21 cellular contexts compared by ENCODE assay signal in the genomic region with DNA sequence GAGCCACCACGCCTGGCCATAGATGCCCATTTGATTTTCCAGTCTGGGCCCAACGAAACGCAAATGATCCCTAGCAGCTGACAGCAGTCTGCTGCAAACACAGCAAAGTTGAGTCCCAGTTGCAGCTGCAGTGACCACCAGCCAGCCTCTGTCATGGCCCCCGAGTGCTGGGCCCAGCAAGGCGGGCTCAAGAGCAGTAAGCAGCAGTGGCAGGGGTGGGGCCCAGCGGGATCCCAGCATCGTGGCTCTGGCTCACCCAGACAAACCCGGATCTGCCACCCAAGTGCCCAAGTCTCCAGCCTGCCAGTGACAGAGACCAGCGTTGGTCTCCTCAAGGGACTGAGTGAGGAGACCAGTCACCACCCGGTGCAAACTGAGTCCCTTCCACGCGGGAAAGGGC.
"Had no signal": no experiment of that assay in that cellular context is flagged by ENCODE, and none has a peak within 500 bp of the region (broad histone marks: within the 10 kb centered on the region; RNA-seq: fewer than 3 reads in every experiment).

No MANE protein-coding gene starts in this region.

- H3K36me3 Mint-ChIP-seq: activated naive CD8-positive, alpha-beta T cell treated with anti-CD3 and anti-CD28 coated beads for 36 hours had no signal

- H3K4me1 Mint-ChIP-seq: activated CD4-positive, alpha-beta T cell treated with anti-CD3 and anti-CD28 coated beads, Interleukin-2, amount 10 ng/mL, durations not matched to agents 24 days and 14 days; activated naive CD8-positive, alpha-beta T cell treated with anti-CD3 and anti-CD28 coated beads for 36 hours; activated T-helper 17 cell treated with anti-CD3 and anti-CD28 coated beads, Interleukin-2, amount 50 U/mL, for 72 hours; neural progenitor cell; stimulated activated effector memory CD8-positive, alpha-beta T cell treated with anti-CD3 and anti-CD28 coated beads, Interleukin-12 subunit alpha, Interleukin-12 subunit beta, amount 100 ng/mL, for 72 hours had no signal

- H3K27me3 ChIP-seq: gastroesophageal sphincter, heart right ventricle, neural progenitor cell, pancreas, thyroid gland had no signal

- H3K27me3 Mint-ChIP-seq: activated CD4-positive, alpha-beta T cell treated with anti-CD3 and anti-CD28 coated beads, Interleukin-2, amount 10 ng/mL, durations not matched to agents 24 days and 14 days; activated CD8-positive, alpha-beta T cell treated with anti-CD3 and anti-CD28 coated beads for 36 hours; activated naive CD8-positive, alpha-beta T cell treated with anti-CD3 and anti-CD28 coated beads for 36 hours; activated T-helper 17 cell treated with anti-CD3 and anti-CD28 coated beads, Interleukin-2, amount 50 U/mL, for 72 hours; naive thymus-derived CD4-positive, alpha-beta T cell had no signal

- H3K4me1 ChIP-seq: neural progenitor cell, pancreas had no signal

- H3K4me3 Mint-ChIP-seq: activated CD4-positive, alpha-beta T cell treated with anti-CD3 and anti-CD28 coated beads, Interleukin-2, amount 10 ng/mL, durations not matched to agents 24 days and 14 days; activated CD8-positive, alpha-beta T cell treated with anti-CD3 and anti-CD28 coated beads for 36 hours; activated naive CD8-positive, alpha-beta T cell treated with anti-CD3 and anti-CD28 coated beads for 36 hours; activated T-helper 17 cell treated with anti-CD3 and anti-CD28 coated beads, Interleukin-2, amount 50 U/mL, for 72 hours; naive thymus-derived CD4-positive, alpha-beta T cell; neural progenitor cell; stimulated activated effector memory CD8-positive, alpha-beta T cell treated with anti-CD3 and anti-CD28 coated beads, Interleukin-12 subunit alpha, Interleukin-12 subunit beta, amount 100 ng/mL, for 72 hours had no signal

- H3K9me3 Mint-ChIP-seq: activated CD4-positive, alpha-beta T cell treated with anti-CD3 and anti-CD28 coated beads, Interleukin-2, amount 10 ng/mL, durations not matched to agents 24 days and 14 days; activated CD8-positive, alpha-beta T cell treated with anti-CD3 and anti-CD28 coated beads for 36 hours; activated naive CD8-positive, alpha-beta T cell treated with anti-CD3 and anti-CD28 coated beads for 36 hours; activated T-helper 17 cell treated with anti-CD3 and anti-CD28 coated beads, Interleukin-2, amount 50 U/mL, for 72 hours; stimulated activated effector memory CD8-positive, alpha-beta T cell treated with anti-CD3 and anti-CD28 coated beads, Interleukin-12 subunit alpha, Interleukin-12 subunit beta, amount 100 ng/mL, for 72 hours had no signal

- DNase-seq: activated CD4-positive, alpha-beta T cell treated with anti-CD3 and anti-CD28 coated beads, Interleukin-2, amount 10 ng/mL, durations not matched to agents 24 days and 14 days; activated CD8-positive, alpha-beta T cell treated with anti-CD3 and anti-CD28 coated beads for 36 hours; activated naive CD4-positive, alpha-beta T cell; activated naive CD8-positive, alpha-beta T cell treated with anti-CD3 and anti-CD28 coated beads for 36 hours; activated T-cell treated with anti-CD3 and anti-CD28 coated beads, Interleukin-2, amount 50 U/mL, for 1 hour; amniotic stem cell; effector CD4-positive, alpha-beta T cell; heart right ventricle; kidney glomerular epithelial cell; left ventricle myocardium inferior; mesenchymal stem cell; naive thymus-derived CD4-positive, alpha-beta T cell; stimulated activated CD4-positive, alpha-beta T cell treated with anti-CD3 and anti-CD28 coated beads, Interleukin-4, amount 100 ng/mL, for 24 hours had no signal

- H3K9me3 ChIP-seq: gastroesophageal sphincter, heart right ventricle, left ventricle myocardium inferior, pancreas, thyroid gland had no signal

- H3K4me3 ChIP-seq: gastroesophageal sphincter, heart right ventricle, left ventricle myocardium inferior, neural progenitor cell, pancreas, thyroid gland had no signal

- H3K36me3 ChIP-seq: gastroesophageal sphincter, left ventricle myocardium inferior, neural progenitor cell, pancreas, thyroid gland had no signal

- ATAC-seq: activated CD8-positive, alpha-beta T cell treated with anti-CD3 and anti-CD28 coated beads for 36 hours; activated T-helper 17 cell treated with anti-CD3 and anti-CD28 coated beads, Interleukin-2, amount 50 U/mL, for 72 hours; esophagus mucosa; gastroesophageal sphincter; heart right ventricle; naive thymus-derived CD4-positive, alpha-beta T cell; pancreas; sciatic nerve; stimulated activated effector memory CD8-positive, alpha-beta T cell treated with anti-CD3 and anti-CD28 coated beads, Interleukin-12 subunit alpha, Interleukin-12 subunit beta, amount 100 ng/mL, for 72 hours had no signal

- H3K27ac ChIP-seq: gastroesophageal sphincter, heart right ventricle, left ventricle myocardium inferior, neural progenitor cell, pancreas, thyroid gland had no signal

- H3K27ac Mint-ChIP-seq: activated CD4-positive, alpha-beta T cell treated with anti-CD3 and anti-CD28 coated beads, Interleukin-2, amount 10 ng/mL, durations not matched to agents 24 days and 14 days; activated CD8-positive, alpha-beta T cell treated with anti-CD3 and anti-CD28 coated beads for 36 hours; activated naive CD8-positive, alpha-beta T cell treated with anti-CD3 and anti-CD28 coated beads for 36 hours; neural progenitor cell had no signal
